ENCODE assay signal across 15 cellular contexts in genomic region chr7:100191775-100192174, GRCh38. TPM values are rescaled to one million over a fixed set of nuclear protein-coding genes. Genes with fewer than 3 reads are reported as not detected.
A peak's percentile ranks its signal among the peaks of the same experiment; 100 is the strongest.
DNase-seq lines count a peak whose midpoint lies in the region; ATAC-seq and TF ChIP-seq lines count a peak whose summit lies in the region.
"Had no signal": no experiment of that assay in that cellular context is flagged by ENCODE, and none has a peak within 500 bp of the region (broad histone marks: within the 10 kb centered on the region; RNA-seq: fewer than 3 reads in every experiment).

No MANE protein-coding gene starts in this region.

- H3K36me3 ChIP-seq in BLaER1 (no peaks in the 10 kb centered on the region), KOPT-K1 (ENCODE audit: insufficient read depth, low read length) (no peaks in the 10 kb centered on the region), heart right ventricle (no peaks in the 10 kb centered on the region), heart left ventricle (no peaks in the 10 kb centered on the region)
- H3K36me3 ChIP-seq: gastrocnemius medialis had no signal

- ATAC-seq in T-cell (replicated peaks in 1 of 4), result peak in 1 of 4 experiments; percentile 30
- no peak for ATAC-seq in heart right ventricle
- no peak for ATAC-seq in heart left ventricle
- ATAC-seq in GM18502 (IDR thresholded peaks at IDR 0.05; ENCODE audit: poor library complexity, unreplicated experiment), result no peak
- ATAC-seq: gastrocnemius medialis had no signal

- H3K4me3 ChIP-seq in BLaER1 (peak overlapping the region; percentile 39; the same call in 1 of the 2 replicates), heart right ventricle (no peak overlapping the region), heart left ventricle (no peak overlapping the region)
- H3K4me3 ChIP-seq: gastrocnemius medialis, SK-N-MC had no signal

- peaks cover 35 to 45% (median 43%) of the 10 kb centered on the region in 3 donors for H3K4me1 Mint-ChIP-seq in T-cell

- no peaks in the 10 kb centered on the region for H3K9me3 ChIP-seq in BLaER1
- H3K9me3 ChIP-seq in KOPT-K1 (ENCODE audit: insufficient read depth, low read length, poor library complexity, severe bottlenecking), result no peaks in the 10 kb centered on the region
- H3K9me3 ChIP-seq in heart right ventricle, result no peaks in the 10 kb centered on the region
- H3K9me3 ChIP-seq in heart left ventricle, result no peaks in the 10 kb centered on the region
- H3K9me3 ChIP-seq: gastrocnemius medialis had no signal

- WGBS in heart right ventricle, 2 donors, result 63 to 66% methylated on average over 2 of the region's 2 CpGs
- WGBS in heart left ventricle, 4 donors, result 61 to 68% (median 67%) methylated on average over 2 of the region's 2 CpGs

- DNase-seq in T-cell, result no peak
- peak; percentile 79 for DNase-seq in iris pigment epithelial cell (ENCODE audit: low read depth)
- DNase-seq in heart right ventricle, result no peak
- no peak for DNase-seq in occipital lobe (lab: John Stamatoyannopoulos, UW)
- DNase-seq in heart left ventricle, result no peak
- DNase-seq: activated CD4-positive, alpha-beta T cell treated with anti-CD3 and anti-CD28 coated beads for 4 hours; C1 segment of cervical spinal cord; gastrocnemius medialis; NCI-H1436; NCI-H526 treated with DMSO at 0.1 percent for 48 hours had no signal

- intact Hi-C loops in heart right ventricle (cut with DNase I), result no loop called here
- intact Hi-C loops in heart left ventricle (cut with DNase I), result no loop called here

- peak overlapping the region; percentile 89 for H3K27ac ChIP-seq in BLaER1
- peak overlapping the region; percentile 71 for H3K27ac ChIP-seq in KOPT-K1 (ENCODE audit: low read depth, low read length, poor library complexity, severe bottlenecking)
- H3K27ac ChIP-seq in heart right ventricle, result no peak overlapping the region
- H3K27ac ChIP-seq in heart left ventricle, result no peak overlapping the region
- H3K27ac ChIP-seq: gastrocnemius medialis, SK-N-MC had no signal

- H3K4me1 ChIP-seq in BLaER1 (peaks cover 77% of the 10 kb centered on the region), heart right ventricle (peaks cover 0 to 24% (median 0%) of the 10 kb centered on the region in 9 donors), heart left ventricle (peaks cover 0 to 13% (median 0%) of the 10 kb centered on the region in 12 donors)
- H3K4me1 ChIP-seq: gastrocnemius medialis had no signal

- TF ChIP-seq CTCF in heart right ventricle (IDR thresholded peaks at IDR 0.05) (no peak), heart left ventricle (IDR thresholded peaks at IDR 0.05) (no peak)

- no peaks in the 10 kb centered on the region for H3K9me3 Mint-ChIP-seq in T-cell
- H3K9me3 Mint-ChIP-seq: activated T-helper 2 cell treated with anti-CD3 and anti-CD28 coated beads, Interferon-gamma antibody, Interleukin-2, Interleukin-4, amounts not matched to agents 10 μg/mL and 5 μg/mL and 100 μg/mL, durations not matched to agents 14 hours and 24 hours and 36 hours had no signal

- H3K4me3 Mint-ChIP-seq in T-cell, result peak overlapping the region in 1 of 3 donors; percentile 32

- H3K27me3 ChIP-seq in BLaER1 (no peaks in the 10 kb centered on the region), heart right ventricle (peaks cover 0 to 6% (median 0%) of the 10 kb centered on the region in 7 donors), heart left ventricle (no peaks in the 10 kb centered on the region)
- H3K27me3 ChIP-seq: gastrocnemius medialis had no signal

- H3K4me2 ChIP-seq in BLaER1, result peak overlapping the region; percentile 82

- TF ChIP-seq POLR2A in heart left ventricle (IDR thresholded peaks at IDR 0.05), result no peak

- no peaks in the 10 kb centered on the region for H3K36me3 Mint-ChIP-seq in T-cell

- CTCF ChIA-PET in T-cell (lab: Charles Lee), result no interaction called here

- peak overlapping the region; percentile 70 for H3K9ac ChIP-seq in BLaER1

- H3K27me3 Mint-ChIP-seq in T-cell, result no peaks in the 10 kb centered on the region

- H4K20me1 ChIP-seq in BLaER1, result no peaks in the 10 kb centered on the region

- POLR2A ChIA-PET in T-cell (lab: Charles Lee), result no interaction called here

- peak overlapping the region; percentile 75 to 81 for H3K27ac Mint-ChIP-seq in T-cell
- H3K27ac Mint-ChIP-seq: activated T-helper 2 cell treated with anti-CD3 and anti-CD28 coated beads, Interferon-gamma antibody, Interleukin-2, Interleukin-4, amounts not matched to agents 10 μg/mL and 5 μg/mL and 100 μg/mL, durations not matched to agents 14 hours and 24 hours and 36 hours had no signal

RNA-seq across cellular contexts. Expression of gene STAG3, which starts 14.1 kb away (rescaled TPM):
- total RNA-seq in T-cell (1 to 10 TPM; 4.8 to 8.7 (median 7.3) TPM), heart right ventricle (1 to 10 TPM in 3 of 10 donors, under 1 TPM in 6, not detected in 1; 0.32 to 1.5 (median 0.47) TPM), occipital lobe (0.78 TPM), heart left ventricle (1 to 10 TPM in 2 of 9 donors, under 1 TPM in 6, not detected in 1; 0.09 to 1.3 (median 0.58) TPM)
- polyA plus RNA-seq in heart right ventricle (under 1 TPM; 0.13 to 0.66 TPM), heart left ventricle (under 1 TPM; 0.11 to 0.88 TPM)

RNA-seq across cellular contexts. Expression of gene GPC2, which starts 14.6 kb away (rescaled TPM):
- total RNA-seq in T-cell (10 to 100 TPM; 12.4 to 37.0 (median 26.3) TPM), heart right ventricle (1 to 10 TPM in 1 of 10 donors, under 1 TPM in 7, not detected in 2; 0.11 to 1.1 (median 0.50) TPM), occipital lobe (71.9 TPM), heart left ventricle (1 to 10 TPM in 2 of 9 donors, under 1 TPM in 5, not detected in 2; 0.27 to 1.1 (median 0.50) TPM)
- polyA plus RNA-seq in heart right ventricle (under 1 TPM; 0.51 TPM), heart left ventricle (under 1 TPM; 0.50 to 0.76 TPM)

RNA-seq across cellular contexts. Expression of gene GAL3ST4, which starts 23.4 kb away (rescaled TPM):
- total RNA-seq in T-cell (10 to 100 TPM; 10.5 to 29.7 (median 18.0) TPM), heart right ventricle (1 to 10 TPM in 9 of 10 donors, under 1 TPM in 1; 1.00 to 3.1 (median 1.5) TPM), occipital lobe (2.3 TPM), heart left ventricle (1 to 10 TPM in 7 of 9 donors, under 1 TPM in 2; 0.67 to 9.0 (median 1.6) TPM)
- polyA plus RNA-seq in heart right ventricle (1 to 10 TPM; 1.1 to 1.6 TPM), heart left ventricle (1 to 10 TPM in 1 of 2 donors, under 1 TPM in 1; 0.80 to 1.3 TPM)

RNA-seq across cellular contexts. Expression of gene PVRIG, which starts 28.0 kb away (rescaled TPM):
- total RNA-seq in T-cell (10 to 100 TPM; 45.0 to 96.8 (median 78.0) TPM), heart right ventricle (1 to 10 TPM in 1 of 10 donors, not detected in 9; 2.1 TPM), occipital lobe (not detected), heart left ventricle (1 to 10 TPM in 1 of 9 donors, under 1 TPM in 2, not detected in 6; 0.63 to 2.7 (median 0.97) TPM)
- polyA plus RNA-seq in heart right ventricle (under 1 TPM; 0.22 to 0.59 TPM), heart left ventricle (under 1 TPM; 0.08 to 0.11 TPM)
- total RNA-seq: gastrocnemius medialis had no signal

RNA-seq across cellular contexts. Expression of gene TRAPPC14, which starts 33.3 kb away (rescaled TPM):
- total RNA-seq in T-cell (10 to 100 TPM; 52.0 to 97.2 (median 79.0) TPM), heart right ventricle (10 to 100 TPM in 1 of 10 donors, 1 to 10 TPM in 9; 3.9 to 10.8 (median 7.6) TPM), occipital lobe (8.0 TPM), heart left ventricle (10 to 100 TPM in 2 of 9 donors, 1 to 10 TPM in 7; 4.0 to 14.9 (median 7.4) TPM)
- polyA plus RNA-seq in heart right ventricle (10 to 100 TPM in 1 of 2 donors, 1 to 10 TPM in 1; 7.8 to 17.5 TPM), heart left ventricle (1 to 10 TPM; 6.2 to 9.2 TPM)

Comparison
In these comparisons a context has a peak if more than half of its experiments do, and no peak if none do; other contexts are left out.
1. H3K27ac ChIP-seq: peak in BLaER1 (single experiment) and KOPT-K1 (single experiment); none in heart right ventricle (0 of 10) and heart left ventricle (0 of 12).
2. RNA of gene GPC2, which starts 14.6 kb away (total RNA-seq): 71.9 TPM in occipital lobe (single experiment) and 12.4 to 37.0 TPM in T-cell; 0.11 to 1.1 TPM in heart right ventricle and 0.27 to 1.1 TPM in heart left ventricle; every median in the first group is over 4 times any median in the second.